ENCODE assay signal across 8 cellular contexts in genomic region chr3:9503283-9503682, GRCh38. TPM values are rescaled to one million over a fixed set of nuclear protein-coding genes. Genes with fewer than 3 reads are reported as not detected.
A peak's percentile ranks its signal among the peaks of the same experiment; 100 is the strongest.
DNase-seq lines count a peak whose midpoint lies in the region; TF ChIP-seq lines count a peak whose summit lies in the region.

No MANE protein-coding gene starts in this region.

- no peaks in the 10 kb centered on the region for H3K79me2 ChIP-seq in smooth muscle cell (ENCODE audit: low read depth)

- H3K9ac ChIP-seq in smooth muscle cell (ENCODE audit: low read depth): no peak overlapping the region

- H3K27ac Mint-ChIP-seq in T-helper 2 cell treated with Interferon-gamma antibody and Interleukin-4, amounts not matched to agents 5 μg/mL and 100 μg/mL, for 36 hours: no peak overlapping the region

- no peak for TF ChIP-seq POLR2A in NB4 (IDR thresholded peaks at IDR 0.05; ENCODE audit: extremely low read depth, insufficient read length)

- H3F3A ChIP-seq in smooth muscle cell (ENCODE audit: low read depth): no peaks in the 10 kb centered on the region

- H3K4me3 ChIP-seq in NB4 (ENCODE audit: low read depth, low read length) (no peak overlapping the region), ascending aorta (no peak overlapping the region), smooth muscle cell (no peak overlapping the region)

- H3K4me3 Mint-ChIP-seq in T-helper 2 cell treated with Interferon-gamma antibody and Interleukin-4, amounts not matched to agents 5 μg/mL and 100 μg/mL, for 36 hours: no peak overlapping the region

- DNase-seq in NK-92 treated with Interleukin-12 subunit alpha and Interleukin-12 subunit beta, amount 100 ng/mL, for 24 hours (lab: John Stamatoyannopoulos, UW): peak; percentile 26
- DNase-seq in NK-92 (lab: John Stamatoyannopoulos, UW; ENCODE audit: unreplicated experiment) (no peak), NB4 (ENCODE audit: low read depth) (peak; percentile 77), ascending aorta (ENCODE audit: low spot score in 2 of 2) (peak in 1 of 2 donors; percentile 72), hippocampal formation (lab: John Stamatoyannopoulos, UW) (peak; percentile 11 to 50), smooth muscle cell (lab: John Stamatoyannopoulos, UW; ENCODE audit: unreplicated experiment) (peak; percentile 11), posterior vena cava (ENCODE audit: low spot score) (no peak)
- peak; percentile 48 for DNase-seq in T-helper 2 cell treated with Interferon-gamma antibody and Interleukin-4, amounts not matched to agents 5 μg/mL and 100 μg/mL, for 36 hours (ENCODE audit: low spot score)

- H3K4me1 Mint-ChIP-seq in T-helper 2 cell treated with Interferon-gamma antibody and Interleukin-4, amounts not matched to agents 5 μg/mL and 100 μg/mL, for 36 hours (ENCODE audit: low read depth): peaks cover 2% of the 10 kb centered on the region

- H3K27me3 Mint-ChIP-seq in T-helper 2 cell treated with Interferon-gamma antibody and Interleukin-4, amounts not matched to agents 5 μg/mL and 100 μg/mL, for 36 hours (ENCODE audit: low read depth): peaks cover 28% of the 10 kb centered on the region

- peak; percentile 89 for TF ChIP-seq CTCF in NB4 (IDR thresholded peaks at IDR 0.05; ENCODE audit: low read depth, low read length)
- TF ChIP-seq CTCF in ascending aorta (IDR thresholded peaks at IDR 0.05): peak; percentile 28 to 73 (median 63)
- peak; percentile 79 for TF ChIP-seq CTCF in smooth muscle cell (IDR thresholded peaks at IDR 0.05; ENCODE audit: borderline replicate concordance, insufficient read depth, poor library complexity, severe bottlenecking)

- H3K9me3 ChIP-seq in ascending aorta (no peaks in the 10 kb centered on the region), smooth muscle cell (replicated peaks; ENCODE audit: low read depth) (no peaks in the 10 kb centered on the region)

- H3K4me1 ChIP-seq in ascending aorta (peaks cover 0 to 4% of the 10 kb centered on the region in 2 donors), smooth muscle cell (ENCODE audit: low read depth) (no peaks in the 10 kb centered on the region)

- no peak overlapping the region for H2AFZ ChIP-seq in smooth muscle cell (ENCODE audit: low read depth)

- H3K4me2 ChIP-seq in smooth muscle cell: no peak overlapping the region

- WGBS in smooth muscle cell (ENCODE audit: low lambda C conversion rate): 13% methylated on average over 4 of the region's 4 CpGs

- intact Hi-C loops in ascending aorta (cut with DNase I): loop anchor here (5.0 kb wide), 1 partner anchor 1234 kb away; no protein-coding TSS in a partner anchor
- intact Hi-C loops in posterior vena cava (cut with DNase I): no loop called here

- no peaks in the 10 kb centered on the region for H3K36me3 ChIP-seq in ascending aorta
- H3K36me3 ChIP-seq in smooth muscle cell (ENCODE audit: low read depth): no peaks in the 10 kb centered on the region

- H3K27ac ChIP-seq in ascending aorta (no peak overlapping the region), smooth muscle cell (ENCODE audit: low read depth) (no peak overlapping the region)

- no peaks in the 10 kb centered on the region for H4K20me1 ChIP-seq in smooth muscle cell (ENCODE audit: low read depth)

- H3K9me3 Mint-ChIP-seq in T-helper 2 cell treated with Interferon-gamma antibody and Interleukin-4, amounts not matched to agents 5 μg/mL and 100 μg/mL, for 36 hours: no peaks in the 10 kb centered on the region

- H3K27me3 ChIP-seq in ascending aorta: no peaks in the 10 kb centered on the region
- peaks cover 26% of the 10 kb centered on the region for H3K27me3 ChIP-seq in smooth muscle cell (ENCODE audit: low read depth)

- H3K36me3 Mint-ChIP-seq in T-helper 2 cell treated with Interferon-gamma antibody and Interleukin-4, amounts not matched to agents 5 μg/mL and 100 μg/mL, for 36 hours (ENCODE audit: low read depth): no peaks in the 10 kb centered on the region

RNA-seq across cellular contexts. Expression of gene LHFPL4, which starts 50.3 kb away (rescaled TPM):
- total RNA-seq in ascending aorta: not detected
- not detected in 2 replicates for total RNA-seq in smooth muscle cell
- polyA plus RNA-seq in smooth muscle cell: 0.08 and 0.48 TPM in 2 replicates
- not detected for total RNA-seq in posterior vena cava

Comparison
In these comparisons a context has a peak if more than half of its experiments do, and no peak if none do; other contexts are left out.
1. DNase-seq: peak in NK-92 treated with Interleukin-12 subunit alpha and Interleukin-12 subunit beta, amount 100 ng/mL, for 24 hours (single experiment), NB4 (single experiment), T-helper 2 cell treated with Interferon-gamma antibody and Interleukin-4, amounts not matched to agents 5 μg/mL and 100 μg/mL, for 36 hours (single experiment), hippocampal formation (2 of 2) and smooth muscle cell (single experiment); none in NK-92 (single experiment) and posterior vena cava (single experiment).
2. Peak in every context shown above with its lines, with median percentiles within 50 percentile points of each other: CTCF ChIP-seq.